In genomic region chr3:111803123-111803593, GRCh38 we compare ENCODE assay signal across 9 cellular contexts. TPM values are rescaled to one million over a fixed set of nuclear protein-coding genes. Genes with fewer than 3 reads are reported as not detected.
DNase-seq lines count a peak whose midpoint lies in the region; ATAC-seq and TF ChIP-seq lines count a peak whose summit lies in the region.
"Had no signal": no experiment of that assay in that cellular context is flagged by ENCODE, and none has a peak within 500 bp of the region (broad histone marks: within the 10 kb centered on the region; RNA-seq: fewer than 3 reads in every experiment).

No MANE protein-coding gene starts in this region.

- no peak for ATAC-seq in GM21619 (IDR thresholded peaks at IDR 0.05; ENCODE audit: unreplicated experiment)
- no peak for ATAC-seq in natural killer cell treated with Interleukin-12 subunit alpha and Interleukin-12 subunit beta and Interleukin-15 and Interleukin-18, amount 100 ng/mL, for 72 hours

- peaks cover 5% of the 10 kb centered on the region for H3K36me3 Mint-ChIP-seq in natural killer cell treated with Interleukin-12 subunit alpha and Interleukin-12 subunit beta and Interleukin-15 and Interleukin-18, amount 100 ng/mL, for 72 hours

- H3K36me3 ChIP-seq in parathyroid adenoma (ENCODE audit: control insufficient read depth, insufficient read depth, low read length), result no peaks in the 10 kb centered on the region

- peaks cover 5% of the 10 kb centered on the region for H3K4me1 ChIP-seq in parathyroid adenoma

- H3K27ac Mint-ChIP-seq in natural killer cell treated with Interleukin-12 subunit alpha and Interleukin-12 subunit beta and Interleukin-15 and Interleukin-18, amount 100 ng/mL, for 72 hours, result no peak overlapping the region

- H3K4me3 ChIP-seq in fibroblast of villous mesenchyme (ENCODE audit: low read depth, low read length) (no peak overlapping the region), parathyroid adenoma (ENCODE audit: low read depth, low read length) (no peak overlapping the region)

- CTCF ChIA-PET in RWPE1 (lab: Yijun Ruan, JAX), result interaction anchor here (1.2 kb wide), 1 partner anchor 87 kb away, joined by 5 read pairs; no protein-coding TSS in a partner anchor

- H3K9me3 ChIP-seq in parathyroid adenoma (ENCODE audit: control insufficient read depth, low read length), result no peaks in the 10 kb centered on the region

- POLR2A ChIA-PET in RWPE1 (lab: Yijun Ruan, JAX; ENCODE audit: low non-redundant PET), result no interaction called here

- H3K4me1 Mint-ChIP-seq in natural killer cell treated with Interleukin-12 subunit alpha and Interleukin-12 subunit beta and Interleukin-15 and Interleukin-18, amount 100 ng/mL, for 72 hours (ENCODE audit: low read depth in 2 of 2), result peaks cover 0 to under 1% of the 10 kb centered on the region in 2 donors

- TF ChIP-seq CTCF in RWPE1 (conservative IDR thresholded peaks at IDR 0.05; ENCODE audit: low read depth) (no peak), fibroblast of villous mesenchyme (IDR thresholded peaks at IDR 0.05; ENCODE audit: insufficient read depth, low read depth, low read length) (no peak), parathyroid adenoma (IDR thresholded peaks at IDR 0.05) (no peak)

- no peaks in the 10 kb centered on the region for H3K79me2 ChIP-seq in parathyroid adenoma

- H2AFZ ChIP-seq in parathyroid adenoma, result no peak overlapping the region

- H3K27ac ChIP-seq in RWPE1 (peak overlapping the region; percentile 90), parathyroid adenoma (peak overlapping the region; percentile 61)

- no peak overlapping the region for H3K4me2 ChIP-seq in parathyroid adenoma (ENCODE audit: low read length)

- H3K4me3 Mint-ChIP-seq in natural killer cell treated with Interleukin-12 subunit alpha and Interleukin-12 subunit beta and Interleukin-15 and Interleukin-18, amount 100 ng/mL, for 72 hours, result no peak overlapping the region

- no peaks in the 10 kb centered on the region for H3K27me3 Mint-ChIP-seq in natural killer cell treated with Interleukin-12 subunit alpha and Interleukin-12 subunit beta and Interleukin-15 and Interleukin-18, amount 100 ng/mL, for 72 hours

- peak; percentile 69 for DNase-seq in AG08396 (ENCODE audit: low spot score)
- peak; percentile 88 for DNase-seq in RWPE1 (ENCODE audit: low spot score)
- DNase-seq in fibroblast of villous mesenchyme (ENCODE audit: low read depth), result peak; percentile 98
- no peak for DNase-seq in COLO668 (lab: John Stamatoyannopoulos, UW; ENCODE audit: unreplicated experiment)
- DNase-seq in natural killer cell treated with Interleukin-12 subunit alpha and Interleukin-12 subunit beta and Interleukin-15 and Interleukin-18, amount 100 ng/mL, for 72 hours (ENCODE audit: low spot score), result no peak
- DNase-seq in GM19238 (ENCODE audit: insufficient read length, low spot score), result no peak
- DNase-seq: T-helper 9 cell had no signal

- no peaks in the 10 kb centered on the region for H3K27me3 ChIP-seq in parathyroid adenoma (ENCODE audit: control insufficient read depth, insufficient read depth, low read length)

- H3K9me3 Mint-ChIP-seq in natural killer cell treated with Interleukin-12 subunit alpha and Interleukin-12 subunit beta and Interleukin-15 and Interleukin-18, amount 100 ng/mL, for 72 hours, result peaks cover 2% of the 10 kb centered on the region

- H3K9ac ChIP-seq in parathyroid adenoma, result no peak overlapping the region

RNA-seq across cellular contexts. Expression of gene PHLDB2, which starts 55.9 kb away (rescaled TPM):
- 82.1 and 111 TPM in 2 replicates for total RNA-seq in fibroblast of villous mesenchyme
- total RNA-seq in natural killer cell treated with Interleukin-12 subunit alpha and Interleukin-12 subunit beta and Interleukin-15 and Interleukin-18, amount 100 ng/mL, for 72 hours, result 10 to 100 TPM; 12.2 to 13.6 TPM

Comparison
In these comparisons a context has a peak if more than half of its experiments do, and no peak if none do; other contexts are left out.
1. DNase-seq: peak in AG08396 (single experiment), RWPE1 (single experiment) and fibroblast of villous mesenchyme (single experiment); none in COLO668 (single experiment), natural killer cell treated with Interleukin-12 subunit alpha and Interleukin-12 subunit beta and Interleukin-15 and Interleukin-18, amount 100 ng/mL, for 72 hours (single experiment) and GM19238 (single experiment).